Comparison of ENCODE assay signal across 30 cellular contexts in genomic region chr17:1009411-1010085, GRCh38. TPM values are rescaled to one million over a fixed set of nuclear protein-coding genes. Genes with fewer than 3 reads are reported as not detected.
DNase-seq lines count a peak whose midpoint lies in the region; ATAC-seq and TF ChIP-seq lines count a peak whose summit lies in the region.
"Had no signal": no experiment of that assay in that cellular context is flagged by ENCODE, and none has a peak within 500 bp of the region (broad histone marks: within the 10 kb centered on the region; RNA-seq: fewer than 3 reads in every experiment).

No MANE protein-coding gene starts in this region.

- H3K36me3 Mint-ChIP-seq in chondrocyte (ENCODE audit: low read depth): peaks cover 13% of the 10 kb centered on the region
- H3K36me3 Mint-ChIP-seq in HFFc6 (ENCODE audit: low read depth): peaks cover 10% of the 10 kb centered on the region
- H3K36me3 Mint-ChIP-seq: type B pancreatic cell had no signal

- H3K36me3 ChIP-seq in lower lobe of right lung (peaks cover 89% of the 10 kb centered on the region), tibial nerve (peaks cover 0 to 64% (median 3%) of the 10 kb centered on the region in 3 donors)

- H3K9me3 Mint-ChIP-seq in chondrocyte (ENCODE audit: low read depth): no peaks in the 10 kb centered on the region
- H3K9me3 Mint-ChIP-seq in HFFc6: no peaks in the 10 kb centered on the region
- H3K9me3 Mint-ChIP-seq: activated T-cell treated with anti-CD3 and anti-CD28 coated beads, Interleukin-2, amount 50 U/mL, for 4 hours; CD14-positive monocyte; immature natural killer cell; neural crest cell; type B pancreatic cell had no signal

- H3K27ac Mint-ChIP-seq in chondrocyte (ENCODE audit: unreplicated experiment) (no peak overlapping the region), HFFc6 (no peak overlapping the region; the same call in 1 of the 2 replicates)
- H3K27ac Mint-ChIP-seq: activated CD4-positive, alpha-beta T cell treated with anti-CD3 and anti-CD28 coated beads for 36 hours; CD14-positive monocyte; immature natural killer cell; type B pancreatic cell had no signal

- WGBS in tibial nerve, 2 donors: 74 to 78% methylated on average over 14 to 17 of the region's 18 CpGs

- TF ChIP-seq EP300 in tibial nerve (IDR thresholded peaks at IDR 0.05): no peak

- H3K27me3 ChIP-seq in lower lobe of right lung (ENCODE audit: low read depth) (no peaks in the 10 kb centered on the region), tibial nerve (no peaks in the 10 kb centered on the region)
- H3K27me3 ChIP-seq: body of pancreas, spleen had no signal

- H3K27ac ChIP-seq in lower lobe of right lung (peak overlapping the region; percentile 56), tibial nerve (peak overlapping the region in 3 of 4 donors; percentile 5 to 89 (median 57))
- H3K27ac ChIP-seq: body of pancreas, parathyroid adenoma had no signal

- intact Hi-C loops in lower lobe of right lung (cut with DNase I): no loop called here

- ATAC-seq in lower lobe of right lung: no peak
- ATAC-seq: activated CD4-positive, alpha-beta T cell treated with anti-CD3 and anti-CD28 coated beads for 36 hours; activated T-cell treated with anti-CD3 and anti-CD28 coated beads, Interleukin-2, amount 50 U/mL, for 4 hours; body of pancreas had no signal

- H3K4me1 ChIP-seq in lower lobe of right lung (peaks cover 47% of the 10 kb centered on the region), tibial nerve (peaks cover 4 to 61% (median 23%) of the 10 kb centered on the region in 4 donors)
- H3K4me1 ChIP-seq: parathyroid adenoma had no signal

- DNase-seq in activated naive CD4-positive, alpha-beta T cell treated with anti-CD3 and anti-CD28 coated beads, Interleukin-2, amount 50 U/mL, for 16 hours: peak; percentile 6
- no peak for DNase-seq in activated naive CD4-positive, alpha-beta T cell treated with Interleukin-2 at 50 U/mL for 16 hours
- DNase-seq in chondrocyte (ENCODE audit: low spot score) (peak; percentile 89), lower lobe of right lung (no peak), tibial nerve (ENCODE audit: low spot score in 2 of 2) (no peak), NCI-H345 treated with DMSO at 0.1 percent for 48 hours (lab: John Stamatoyannopoulos, UW; ENCODE audit: unreplicated experiment) (no peak), HFFc6 (no peak), retina (no peak)
- DNase-seq: 8988T; activated CD4-positive, alpha-beta T cell treated with anti-CD3 and anti-CD28 coated beads for 36 hours; activated gamma-delta T cell; activated T-cell treated with anti-CD3 and anti-CD28 coated beads, Interleukin-2, amount 50 U/mL, for 4 hours; body of pancreas; DMS79 treated with DMSO at 0.1 percent for 48 hours; GDM1; HCEC 1CT; immature natural killer cell; Kasumi-1; NCI-H1436 treated with DMSO at 0.1 percent for 48 hours; NCI-H2107; NCI-H345; NCI-H748 treated with DMSO at 0.1 percent for 48 hours; SIG-M5; stimulated activated CD4-positive, alpha-beta T cell treated with anti-CD3 and anti-CD28 coated beads, Interleukin-2, amount 100 ng/mL, for 24 hours; T-helper 9 cell had no signal

- TF ChIP-seq CTCF in chondrocyte (IDR thresholded peaks at IDR 0.05) (no peak), lower lobe of right lung (IDR thresholded peaks at IDR 0.05) (no peak), tibial nerve (IDR thresholded peaks at IDR 0.05) (no peak), HFFc6 (IDR thresholded peaks at IDR 0.05) (no peak)

- H3K4me3 ChIP-seq in lower lobe of right lung (no peak overlapping the region), tibial nerve (no peak overlapping the region)
- H3K4me3 ChIP-seq: body of pancreas, spleen had no signal

- H3K27me3 Mint-ChIP-seq in chondrocyte (ENCODE audit: low read depth) (no peaks in the 10 kb centered on the region), HFFc6 (ENCODE audit: insufficient read depth) (peaks cover 2% of the 10 kb centered on the region)
- H3K27me3 Mint-ChIP-seq: activated CD4-positive, alpha-beta T cell treated with anti-CD3 and anti-CD28 coated beads for 36 hours; type B pancreatic cell had no signal

- TF ChIP-seq POLR2A in tibial nerve (IDR thresholded peaks at IDR 0.05): no peak

- no peak overlapping the region for H3K4me3 Mint-ChIP-seq in chondrocyte (ENCODE audit: unreplicated experiment)
- H3K4me3 Mint-ChIP-seq in HFFc6: no peak overlapping the region
- H3K4me3 Mint-ChIP-seq: activated CD4-positive, alpha-beta T cell treated with anti-CD3 and anti-CD28 coated beads for 36 hours; activated T-cell treated with anti-CD3 and anti-CD28 coated beads, Interleukin-2, amount 50 U/mL, for 4 hours; CD14-positive monocyte; immature natural killer cell; neural crest cell; type B pancreatic cell had no signal

- no peaks in the 10 kb centered on the region for H3K9me3 ChIP-seq in lower lobe of right lung
- no peaks in the 10 kb centered on the region for H3K9me3 ChIP-seq in tibial nerve
- H3K9me3 ChIP-seq: body of pancreas, spleen had no signal

- H3K4me1 Mint-ChIP-seq in chondrocyte (ENCODE audit: low read depth): peaks cover 16% of the 10 kb centered on the region
- no peaks in the 10 kb centered on the region for H3K4me1 Mint-ChIP-seq in HFFc6 (ENCODE audit: low read depth)
- H3K4me1 Mint-ChIP-seq: CD14-positive monocyte, immature natural killer cell, neural crest cell had no signal

RNA-seq across cellular contexts. Expression of gene TIMM22, which starts 12.6 kb away (rescaled TPM):
- 10.0 to 13.1 TPM (median 10.3 TPM) in 3 replicates for total RNA-seq in chondrocyte
- 9.1 TPM for total RNA-seq in lower lobe of right lung
- 10 to 100 TPM; 11.1 to 18.4 (median 14.7) TPM for total RNA-seq in tibial nerve
- 10 to 100 TPM; 16.8 to 21.5 (median 18.2) TPM for total RNA-seq in HFFc6 (2021; fragmentation: NEBNext Ultra II Directional; extraction: Animal tissue kit (Norgen Biotek cat#: 25700))

RNA-seq across cellular contexts. Expression of gene NXN, which starts 30.0 kb away (rescaled TPM):
- total RNA-seq in chondrocyte (85.2 to 93.6 TPM (median 86.4 TPM) in 3 replicates), lower lobe of right lung (42.6 TPM), tibial nerve (10 to 100 TPM in 3 of 4 donors, 1 to 10 TPM in 1; 6.6 to 28.4 (median 14.7) TPM)
- total RNA-seq in HFFc6 (2021; fragmentation: NEBNext Ultra II Directional; extraction: Animal tissue kit (Norgen Biotek cat#: 25700)): 10 to 100 TPM; 81.7 to 93.8 (median 92.2) TPM

Comparison
In these comparisons a context has a peak if more than half of its experiments do, and no peak if none do; other contexts are left out.
1. DNase-seq: peak in activated naive CD4-positive, alpha-beta T cell treated with anti-CD3 and anti-CD28 coated beads, Interleukin-2, amount 50 U/mL, for 16 hours (single experiment) and chondrocyte (single experiment); none in activated naive CD4-positive, alpha-beta T cell treated with Interleukin-2 at 50 U/mL for 16 hours (single experiment), lower lobe of right lung (single experiment), tibial nerve (0 of 2), NCI-H345 treated with DMSO at 0.1 percent for 48 hours (single experiment), HFFc6 (single experiment) and retina (single experiment).